8 cellular contexts compared by ENCODE assay signal in the genomic region with DNA sequence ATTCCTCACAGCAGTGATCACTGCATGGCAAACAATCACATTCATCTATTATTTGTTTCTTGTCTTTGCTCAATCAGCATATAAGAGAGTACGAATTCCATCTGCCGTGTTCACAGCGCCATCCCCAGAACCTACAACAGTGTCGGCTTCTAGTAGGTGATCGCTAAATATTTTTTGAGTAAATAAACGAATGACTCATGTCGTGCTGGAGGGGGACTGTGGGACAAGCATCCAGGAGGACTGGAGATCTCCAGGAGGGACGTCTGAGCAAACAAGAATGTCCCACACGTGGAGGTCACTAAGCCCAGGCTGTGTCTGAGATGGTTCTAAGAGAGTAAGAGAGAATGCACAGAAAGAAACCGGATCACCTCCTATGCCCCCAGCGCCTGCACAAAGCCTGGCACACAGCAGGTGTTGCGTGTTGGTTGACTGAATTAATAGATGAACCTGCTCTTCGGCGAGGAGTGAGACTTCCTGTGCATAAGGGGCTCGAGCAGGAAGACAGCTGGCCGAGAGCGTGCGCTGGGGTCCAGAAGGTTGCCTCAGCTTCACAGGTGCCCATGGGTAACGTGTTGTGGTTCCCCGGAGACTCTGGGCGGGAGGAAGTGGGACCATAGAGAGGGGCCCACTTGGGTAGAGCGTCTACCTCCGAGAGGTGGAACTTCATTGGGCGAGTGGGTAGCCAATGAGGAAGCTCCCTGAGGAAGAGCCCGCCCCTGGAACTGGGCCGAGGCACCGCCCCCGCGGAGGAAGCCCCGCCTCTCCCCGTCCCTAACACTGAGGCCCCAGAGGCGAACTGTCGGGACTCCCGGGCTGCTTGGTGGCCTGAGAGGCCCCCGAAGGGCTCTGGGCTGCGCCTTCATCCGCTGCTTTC.
DNase-seq lines count a peak whose midpoint lies in the region; ATAC-seq, FAIRE-seq and TF ChIP-seq lines count a peak whose summit lies in the region.

No MANE protein-coding gene starts in this region.

- TF ChIP-seq CTCF in bronchial epithelial cell (IDR thresholded peaks at IDR 0.05; ENCODE audit: insufficient read depth, low read length, severe bottlenecking), result no peak
- no peak for TF ChIP-seq CTCF in Calu3 (IDR thresholded peaks at IDR 0.05; ENCODE audit: unreplicated experiment)

- peak; percentile 99 for ATAC-seq in GM18502 (IDR thresholded peaks at IDR 0.05; ENCODE audit: poor library complexity, unreplicated experiment)
- peak; percentile 97 for ATAC-seq in HG02884 (IDR thresholded peaks at IDR 0.05; ENCODE audit: unreplicated experiment)

- no TSS peak for BruUV-seq in Calu3 (replicated peaks; lab: Mats Ljungman, UMichigan)

- FAIRE-seq in bronchial epithelial cell (lab: Jason Lieb, UNC), result no peak

- H3K36me3 Mint-ChIP-seq in Calu3 (ENCODE audit: insufficient read depth, unreplicated experiment), result no peaks in the 10 kb centered on the region

- no peaks in the 10 kb centered on the region for H3K9me3 Mint-ChIP-seq in Calu3 (ENCODE audit: low read depth, unreplicated experiment)

- peaks cover 1% of the 10 kb centered on the region for H3K27me3 ChIP-seq in bronchial epithelial cell (ENCODE audit: control insufficient read depth, insufficient read depth, low read length)

- no peaks in the 10 kb centered on the region for H3K36me3 ChIP-seq in bronchial epithelial cell (ENCODE audit: control insufficient read depth, insufficient read depth, low read length)

- no peak overlapping the region for H3K4me3 Mint-ChIP-seq in Calu3 (ENCODE audit: low read depth, unreplicated experiment)

- CTCF ChIA-PET in Calu3 (lab: Charles Lee), result no interaction called here

- peaks cover 10% of the 10 kb centered on the region for H3K27me3 Mint-ChIP-seq in Calu3 (ENCODE audit: unreplicated experiment)

- H3K4me1 Mint-ChIP-seq in Calu3 (ENCODE audit: low read depth, unreplicated experiment), result no peaks in the 10 kb centered on the region

- no peak overlapping the region for H3K4me3 ChIP-seq in bronchial epithelial cell (ENCODE audit: low read depth, low read length)

- DNase-seq in NCI-H187 treated with DMSO at 0.1 percent for 48 hours (lab: John Stamatoyannopoulos, UW), result peak; percentile 79
- DNase-seq in UCSD-AML1 (lab: John Stamatoyannopoulos, UW; ENCODE audit: unreplicated experiment), result peak; percentile 88
- peak; percentile 24 for DNase-seq in bronchial epithelial cell (ENCODE audit: low read depth)
- DNase-seq in left kidney (ENCODE audit: low read depth, low spot score), result peak; percentile 90
- DNase-seq in stimulated activated CD4-positive, alpha-beta T cell treated with anti-CD3 and anti-CD28 coated beads, Interleukin-2, amount 100 ng/mL, for 48 hours, result peak; percentile 76 to 92
- no peak for DNase-seq in Calu3

- H3K27ac Mint-ChIP-seq in Calu3 (ENCODE audit: unreplicated experiment), result no peak overlapping the region

- intact Hi-C loops in Calu3 (cut with micrococcal nuclease; ENCODE audit: unreplicated experiment), result no loop called here
